In the genomic region with DNA sequence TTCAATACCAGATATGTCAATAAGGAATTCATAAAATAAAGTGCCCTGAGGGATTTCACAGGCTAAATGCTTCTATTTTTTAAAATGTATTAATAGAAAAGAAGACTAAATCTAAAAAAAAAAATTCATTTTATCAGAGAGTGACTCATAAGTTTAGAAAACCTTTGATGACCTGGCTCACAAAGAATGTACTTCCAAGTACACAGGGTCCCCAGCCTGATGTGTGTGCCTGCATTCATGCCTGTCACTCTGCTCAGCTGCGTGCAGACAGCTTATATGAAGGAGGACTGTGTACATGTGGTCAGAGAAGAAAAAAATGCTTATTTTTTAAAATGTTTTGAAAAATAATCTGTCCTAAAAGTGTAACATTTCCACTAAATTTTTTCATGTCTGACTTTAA, we compare ENCODE assay signal across 18 cellular contexts. TPM values are rescaled to one million over a fixed set of nuclear protein-coding genes. Genes with fewer than 3 reads are reported as not detected.
DNase-seq lines count a peak whose midpoint lies in the region; ATAC-seq, FAIRE-seq and TF ChIP-seq lines count a peak whose summit lies in the region.
"Had no signal": no experiment of that assay in that cellular context is flagged by ENCODE, and none has a peak within 500 bp of the region (broad histone marks: within the 10 kb centered on the region; RNA-seq: fewer than 3 reads in every experiment).

No MANE protein-coding gene starts in this region.

- intact Hi-C loops in body of pancreas (cut with DNase I), result no loop called here
- intact Hi-C loops in esophagus squamous epithelium (cut with DNase I), result no loop called here

- DNase-seq in AG08395 (ENCODE audit: low spot score), result peak; percentile 30
- DNase-seq in LHCN-M2 (ENCODE audit: low read depth), result peak; percentile 88
- DNase-seq in body of pancreas, result peak in 3 of 4 donors; percentile 20 to 75 (median 45)
- peak; percentile 15 for DNase-seq in keratinocyte (ENCODE audit: low read depth, low spot score)
- DNase-seq in activated T-cell treated with anti-CD3 and anti-CD28 coated beads, Interleukin-2, amount 50 U/mL, for 1 hour, result no peak
- no peak for DNase-seq in esophagus squamous epithelium (lab: John Stamatoyannopoulos, UW)
- DNase-seq in NCI-H524 (lab: John Stamatoyannopoulos, UW), result no peak
- no peak for DNase-seq in activated T-cell treated with anti-CD3 and anti-CD28 coated beads, Interleukin-2, amount 50 U/mL, for 48 hours
- DNase-seq: activated CD4-positive, alpha-beta T cell treated with anti-CD3 and anti-CD28 coated beads, Interleukin-2, amount 10 ng/mL, durations not matched to agents 24 days and 14 days; NCI-H1417 treated with DMSO at 0.1 percent for 48 hours; NCI-H345; SIG-M5; stimulated activated naive B cell treated with anti-CD40 and anti-IgM and Interleukin-4, amounts not matched to agents 10 μg/mL and 1 μg/mL and 100 μg/mL, for 72 hours; upper lobe of right lung had no signal

- no peak overlapping the region for H3K27ac ChIP-seq in body of pancreas
- H3K27ac ChIP-seq in keratinocyte (ENCODE audit: control insufficient read depth, insufficient read depth, low read length), result no peak overlapping the region
- H3K27ac ChIP-seq in esophagus squamous epithelium, result no peak overlapping the region
- H3K27ac ChIP-seq: skin epidermis, upper lobe of right lung had no signal

- no peak for FAIRE-seq in keratinocyte (lab: Jason Lieb, UNC)
- FAIRE-seq: islet of Langerhans, K562 had no signal

- TF ChIP-seq CTCF in body of pancreas (IDR thresholded peaks at IDR 0.05) (no peak), keratinocyte (optimal IDR thresholded peaks at IDR 0.05 in 1 of 3, IDR thresholded peaks at IDR 0.05 in 1 of 3, conservative IDR thresholded peaks at IDR 0.05 in 1 of 3; ENCODE audit: extremely low read depth in 1 of 3, insufficient read depth in 2 of 3, low read length in 3 of 3) (no peak), esophagus squamous epithelium (IDR thresholded peaks at IDR 0.05) (no peak)

- H3K27me3 ChIP-seq in body of pancreas, result no peaks in the 10 kb centered on the region
- no peaks in the 10 kb centered on the region for H3K27me3 ChIP-seq in keratinocyte (ENCODE audit: control insufficient read depth, extremely low read depth, insufficient read depth, low read length)
- H3K27me3 ChIP-seq in esophagus squamous epithelium, result no peaks in the 10 kb centered on the region
- H3K27me3 ChIP-seq: upper lobe of right lung had no signal

- H3K4me2 ChIP-seq in keratinocyte (ENCODE audit: control insufficient read depth, extremely low read depth, insufficient read depth, low read depth, low read length), result no peak overlapping the region

- no peaks in the 10 kb centered on the region for H3K79me2 ChIP-seq in keratinocyte (ENCODE audit: control insufficient read depth, insufficient read depth, low read length)

- WGBS in body of pancreas, 2 donors, result 38 to 56% methylated on average over 1 of the region's 1 CpG
- WGBS in esophagus squamous epithelium, 2 donors, result 38 to 55% methylated on average over 1 of the region's 1 CpG

- no peak overlapping the region for H2AFZ ChIP-seq in keratinocyte (ENCODE audit: control insufficient read depth, low read length)

- ATAC-seq in body of pancreas, result peak; percentile 70
- ATAC-seq: activated naive CD4-positive, alpha-beta T cell treated with anti-CD3 and anti-CD28 coated beads, Interleukin-2, amount 50 U/mL, for 72 hours; K562; stimulated activated naive B cell treated with anti-CD40 and anti-IgM and Interleukin-4, amounts not matched to agents 10 μg/mL and 1 μg/mL and 100 μg/mL, for 72 hours; upper lobe of right lung had no signal

- dilution Hi-C loops in keratinocyte (cut with MboI; ENCODE audit: extremely low pct_ligation_motif_present, low sequenced_read_pairs), result no loop called here

- H3K4me1 ChIP-seq in body of pancreas (no peaks in the 10 kb centered on the region), keratinocyte (ENCODE audit: control insufficient read depth, extremely low read depth, insufficient read depth, low read length) (no peaks in the 10 kb centered on the region), esophagus squamous epithelium (no peaks in the 10 kb centered on the region)
- H3K4me1 ChIP-seq: upper lobe of right lung had no signal

- no peak overlapping the region for H3K4me3 ChIP-seq in body of pancreas
- no peak overlapping the region for H3K4me3 ChIP-seq in keratinocyte (ENCODE audit: control insufficient read depth in 2 of 3, extremely low read depth in 1 of 3, insufficient read depth in 2 of 3, low read depth in 1 of 3, low read length in 3 of 3)
- no peak overlapping the region for H3K4me3 ChIP-seq in esophagus squamous epithelium
- H3K4me3 ChIP-seq: K562, skin epidermis, upper lobe of right lung had no signal

- H3K9me3 ChIP-seq in body of pancreas (no peaks in the 10 kb centered on the region), keratinocyte (ENCODE audit: control insufficient read depth, low read depth, low read length) (no peaks in the 10 kb centered on the region), esophagus squamous epithelium (no peaks in the 10 kb centered on the region)
- H3K9me3 ChIP-seq: upper lobe of right lung had no signal

- H3K9me1 ChIP-seq in keratinocyte (ENCODE audit: control insufficient read depth, extremely low read depth, insufficient read depth, low read length), result no peaks in the 10 kb centered on the region

- H3K36me3 ChIP-seq in body of pancreas (replicated peaks in 1 of 2; ENCODE audit: insufficient read depth in 1 of 2, low read depth in 2 of 2), result no peaks in the 10 kb centered on the region
- no peaks in the 10 kb centered on the region for H3K36me3 ChIP-seq in keratinocyte (ENCODE audit: control insufficient read depth in 2 of 2, extremely low read depth in 1 of 2, insufficient read depth in 2 of 2, low read length in 2 of 2)
- H3K36me3 ChIP-seq in esophagus squamous epithelium, result no peaks in the 10 kb centered on the region
- H3K36me3 ChIP-seq: upper lobe of right lung had no signal

- H4K20me1 ChIP-seq in keratinocyte (ENCODE audit: control insufficient read depth, extremely low read depth, insufficient read depth, low read length), result no peaks in the 10 kb centered on the region

- TF ChIP-seq POLR2A in body of pancreas (IDR thresholded peaks at IDR 0.05), result no peak
- TF ChIP-seq POLR2A in esophagus squamous epithelium (IDR thresholded peaks at IDR 0.05), result no peak

- no peak overlapping the region for H3K9ac ChIP-seq in keratinocyte (ENCODE audit: control insufficient read depth, extremely low read depth, insufficient read depth, low read length)

RNA-seq across cellular contexts. Expression of a gene that starts 3.0 kb away (rescaled TPM):
- total RNA-seq in LHCN-M2 (2014; rRNA removed) (30.8 and 36.4 TPM in 2 replicates), body of pancreas (1 to 10 TPM; 2.9 to 4.9 TPM), esophagus squamous epithelium (1 to 10 TPM; 2.2 to 8.9 (median 4.3) TPM)
- 6.7 TPM for polyA plus RNA-seq in LHCN-M2 (2012)
- 21.7 to 33.0 TPM (median 25.6 TPM) in 3 replicates for polyA plus RNA-seq in keratinocyte
- 3.8 TPM for polyA plus RNA-seq in keratinocyte (2011; ENCODE audit: low read depth)
- polyA plus RNA-seq in keratinocyte (2011; cell fraction: cytosol; rRNA removed), result 8.5 and 15.9 TPM in 2 replicates
- polyA plus RNA-seq in keratinocyte (2011; cell fraction: nucleus; rRNA removed), result 44.8 and 47.0 TPM in 2 replicates
- polyA plus RNA-seq in keratinocyte (2012; ENCODE audit: low replicate concordance), result 4.6 and 16.7 TPM in 2 replicates
- polyA minus RNA-seq in keratinocyte, result 31.0 to 80.8 TPM (median 45.2 TPM) in 3 replicates
- 23.8 TPM for polyA minus RNA-seq in keratinocyte (2011; cell fraction: cytosol; rRNA and poly(A)+ RNA removed)
- 69.3 and 130 TPM in 2 replicates for polyA minus RNA-seq in keratinocyte (2011; cell fraction: nucleus; rRNA and poly(A)+ RNA removed)

Comparison
In these comparisons a context has a peak if more than half of its experiments do, and no peak if none do; other contexts are left out.
1. DNase-seq: peak in AG08395 (single experiment), LHCN-M2 (single experiment), body of pancreas (3 of 4) and keratinocyte (single experiment); none in activated T-cell treated with anti-CD3 and anti-CD28 coated beads, Interleukin-2, amount 50 U/mL, for 1 hour (single experiment), esophagus squamous epithelium (single experiment), NCI-H524 (0 of 2) and activated T-cell treated with anti-CD3 and anti-CD28 coated beads, Interleukin-2, amount 50 U/mL, for 48 hours (0 of 2).